14 cellular contexts compared by ENCODE assay signal in genomic region chr10:88835910-88836221, GRCh38. TPM values are rescaled to one million over a fixed set of nuclear protein-coding genes. Genes with fewer than 3 reads are reported as not detected.
DNase-seq lines count a peak whose midpoint lies in the region; ATAC-seq and TF ChIP-seq lines count a peak whose summit lies in the region.
"Had no signal": no experiment of that assay in that cellular context is flagged by ENCODE, and none has a peak within 500 bp of the region (broad histone marks: within the 10 kb centered on the region; RNA-seq: fewer than 3 reads in every experiment).

No MANE protein-coding gene starts in this region.

- no peaks in the 10 kb centered on the region for H3K27me3 Mint-ChIP-seq in CD4-positive, alpha-beta T cell

- no peaks in the 10 kb centered on the region for H3K27me3 ChIP-seq in CD4-positive, alpha-beta T cell (ENCODE audit: control insufficient read depth, insufficient read depth, low read length)
- H3K27me3 ChIP-seq in ovary: no peaks in the 10 kb centered on the region
- peaks cover 18% of the 10 kb centered on the region for H3K27me3 ChIP-seq in left ventricle myocardium inferior (ENCODE audit: low read depth)
- H3K27me3 ChIP-seq: vagina had no signal

- H3K4me3 Mint-ChIP-seq in CD4-positive, alpha-beta T cell: no peak overlapping the region

- H3K36me3 ChIP-seq in ovary (no peaks in the 10 kb centered on the region), left ventricle myocardium inferior (no peaks in the 10 kb centered on the region)
- H3K36me3 ChIP-seq: vagina had no signal

- no peaks in the 10 kb centered on the region for H3K9me3 ChIP-seq in CD4-positive, alpha-beta T cell (ENCODE audit: control insufficient read depth, low read length)
- H3K9me3 ChIP-seq in ovary: no peaks in the 10 kb centered on the region
- no peaks in the 10 kb centered on the region for H3K9me3 ChIP-seq in left ventricle myocardium inferior (replicated peaks)
- H3K9me3 ChIP-seq: vagina had no signal

- H3K27ac ChIP-seq in CD4-positive, alpha-beta T cell (ENCODE audit: low read depth, low read length): no peak overlapping the region
- no peak overlapping the region for H3K27ac ChIP-seq in VCaP
- H3K27ac ChIP-seq in ovary: no peak overlapping the region
- H3K27ac ChIP-seq in left ventricle myocardium inferior (replicated peaks): no peak overlapping the region
- H3K27ac ChIP-seq: vagina had no signal

- intact Hi-C loops in CD4-positive, alpha-beta T cell (cut with DNase I, micrococcal nuclease): loop anchor here (1.0 to 5.0 kb wide), 6 partner anchors 41 to 381 kb away; no protein-coding TSS in a partner anchor
- intact Hi-C loops in ovary (cut with DNase I): loop anchor here (2.0 to 10.0 kb wide), 7 partner anchors 91 to 381 kb away; no protein-coding TSS in a partner anchor
- intact Hi-C loops in left ventricle myocardium inferior (cut with micrococcal nuclease): loop anchor here (2.0 to 10.0 kb wide), 3 partner anchors 97 to 379 kb away; no protein-coding TSS in a partner anchor

- H3K36me3 Mint-ChIP-seq in CD4-positive, alpha-beta T cell (ENCODE audit: low read depth): no peaks in the 10 kb centered on the region

- no peak overlapping the region for H3K27ac Mint-ChIP-seq in CD4-positive, alpha-beta T cell

- peak; percentile 59 for TF ChIP-seq CTCF in CD4-positive, alpha-beta T cell (IDR thresholded peaks at IDR 0.05)
- TF ChIP-seq CTCF in VCaP (conservative IDR thresholded peaks at IDR 0.05) (peak; percentile 43), ovary (IDR thresholded peaks at IDR 0.05) (no peak), left ventricle myocardium inferior (IDR thresholded peaks at IDR 0.05; ENCODE audit: borderline replicate concordance) (no peak)

- WGBS in ovary, 3 donors: 15 to 22% (median 19%) methylated on average over 2 of the region's 2 CpGs

- ATAC-seq in CD4-positive, alpha-beta T cell (ENCODE audit: poor library complexity): no peak
- ATAC-seq in GM19372 (IDR thresholded peaks at IDR 0.05; ENCODE audit: low read depth, unreplicated experiment): peak; percentile 12
- peak; percentile 22 for ATAC-seq in HG02798 (IDR thresholded peaks at IDR 0.05; ENCODE audit: poor library complexity, unreplicated experiment)
- no peak for ATAC-seq in HG03565 (IDR thresholded peaks at IDR 0.05; ENCODE audit: unreplicated experiment)

- H3K4me3 ChIP-seq in ovary: no peak overlapping the region
- no peak overlapping the region for H3K4me3 ChIP-seq in left ventricle myocardium inferior
- H3K4me3 ChIP-seq: K562, smooth muscle cell, vagina had no signal

- no peak for DNase-seq in CD4-positive, alpha-beta T cell
- DNase-seq in NCI-H1092 treated with DMSO at 0.1 percent for 48 hours (lab: John Stamatoyannopoulos, UW) (no peak), ovary (no peak), left ventricle myocardium inferior (no peak)

- H3K4me1 ChIP-seq in ovary (ENCODE audit: insufficient read depth) (no peaks in the 10 kb centered on the region), left ventricle myocardium inferior (no peaks in the 10 kb centered on the region)
- H3K4me1 ChIP-seq: vagina had no signal

- H3K9me3 Mint-ChIP-seq in CD4-positive, alpha-beta T cell: no peaks in the 10 kb centered on the region

- POLR2A ChIA-PET in CD4-positive, alpha-beta T cell (lab: Charles Lee): interaction anchor here (0.7 to 2.3 kb wide), 8 partner anchors 9 to 253 kb away, joined by 3 to 14 read pairs (median 6); partner anchors contain the start of gene STAMBPL1

- no peak for TF ChIP-seq EP300 in ovary (IDR thresholded peaks at IDR 0.05)

- peaks cover 28% of the 10 kb centered on the region for H3K4me1 Mint-ChIP-seq in CD4-positive, alpha-beta T cell (ENCODE audit: low read depth)

- no peak for TF ChIP-seq POLR2A in ovary (IDR thresholded peaks at IDR 0.05)

- CTCF ChIA-PET in CD4-positive, alpha-beta T cell (lab: Charles Lee): interaction anchor here (0.6 to 4.8 kb wide), 15 partner anchors 9 to 517 kb away, joined by 3 to 85 read pairs (median 3); no protein-coding TSS in a partner anchor

RNA-seq across cellular contexts. Expression of gene ANKRD22, which starts 15.8 kb away (rescaled TPM):
- total RNA-seq in CD4-positive, alpha-beta T cell: not detected
- total RNA-seq in ovary (under 1 TPM in 1 of 7 donors, not detected in 6; 0.42 TPM), left ventricle myocardium inferior (not detected)
- under 1 TPM in 1 of 2 donors, not detected in 1; 0.63 TPM for polyA plus RNA-seq in ovary
- total RNA-seq: dermis microvascular lymphatic vessel endothelial cell, K562 had no signal
- polyA plus RNA-seq: K562 had no signal

RNA-seq across cellular contexts. Expression of gene LIPM, which starts 33.3 kb away (rescaled TPM):
- not detected for total RNA-seq in CD4-positive, alpha-beta T cell
- total RNA-seq in ovary: not detected
- not detected for polyA plus RNA-seq in ovary
- not detected for total RNA-seq in left ventricle myocardium inferior
- total RNA-seq: dermis microvascular lymphatic vessel endothelial cell, esophagus mucosa, K562, mononuclear cell, vagina had no signal
- polyA plus RNA-seq: K562, smooth muscle cell had no signal

RNA-seq across cellular contexts. Expression of gene STAMBPL1, which starts 44.2 kb away (rescaled TPM):
- total RNA-seq in CD4-positive, alpha-beta T cell: 10 to 100 TPM; 23.7 to 26.7 TPM
- total RNA-seq in ovary: 10 to 100 TPM; 12.8 to 39.6 (median 16.9) TPM
- 10 to 100 TPM in 1 of 2 donors, 1 to 10 TPM in 1; 7.9 to 12.8 TPM for polyA plus RNA-seq in ovary
- total RNA-seq in left ventricle myocardium inferior: 2.5 TPM
- polyA plus RNA-seq: K562 had no signal

Comparison
In these comparisons a context has a peak if more than half of its experiments do, and no peak if none do; other contexts are left out.
1. ATAC-seq: peak in GM19372 (single experiment) and HG02798 (single experiment); none in CD4-positive, alpha-beta T cell (single experiment) and HG03565 (single experiment).
2. CTCF ChIP-seq: peak in CD4-positive, alpha-beta T cell (single experiment) and VCaP (single experiment); none in ovary (0 of 3) and left ventricle myocardium inferior (single experiment).